Comparison of ENCODE assay signal across 8 cellular contexts in genomic region chr21:41766883-41767605, GRCh38. TPM values are rescaled to one million over a fixed set of nuclear protein-coding genes. Genes with fewer than 3 reads are reported as not detected.
DNase-seq lines count a peak whose midpoint lies in the region; ATAC-seq and TF ChIP-seq lines count a peak whose summit lies in the region.

RIPK4 (minus strand) TSS chr21:41767052; CDS start chr21:41767041, 11 bp downstream.

- peak within 1 kb of the TSS in 1 of 2 donors; percentile 42 for H3K4me3 ChIP-seq in CD4-positive, alpha-beta memory T cell (ENCODE audit: low read length in 2 of 2)
- peak within 1 kb of the TSS; percentile 19 to 84 (median 59) for H3K4me3 ChIP-seq in Peyer's patch

- peaks cover 0 to 8% (median 0%) of the 10 kb centered on the region in 8 donors for H3K9me3 Mint-ChIP-seq in CD4-positive, alpha-beta memory T cell

- POLR2A ChIA-PET in CD4-positive, alpha-beta memory T cell (lab: Charles Lee; ENCODE audit: partially characterized antibody): no interaction called here

- DNase-seq in CD4-positive, alpha-beta memory T cell: peak; percentile 28 to 43 (median 38)
- DNase-seq in Peyer's patch (peak in 2 of 3 donors; percentile 87 to 95), hepatic stellate cell (ENCODE audit: low spot score) (peak; percentile 57), KBM-7 (no peak), medulla oblongata (ENCODE audit: extremely low spot score) (no peak)
- peak; percentile 59 for DNase-seq in activated naive CD4-positive, alpha-beta T cell treated with Interleukin-2 at 50 U/mL for 16 hours
- DNase-seq in stimulated activated CD4-positive, alpha-beta T cell treated with anti-CD3 and anti-CD28 coated beads, Interleukin-12 subunit alpha, Interleukin-12 subunit beta, amount 100 ng/mL, for 4 hours: peak; percentile 67

- H3K27me3 Mint-ChIP-seq in CD4-positive, alpha-beta memory T cell: peaks cover 44 to 66% of the 10 kb centered on the region in 2 donors

- H3K27ac ChIP-seq in CD4-positive, alpha-beta memory T cell (ENCODE audit: low read depth, low read length): no peak within 1 kb of the TSS
- H3K27ac ChIP-seq in Peyer's patch: peak within 1 kb of the TSS in 3 of 4 donors; percentile 77 to 92 (median 86)

- peak; percentile 51 for ATAC-seq in HG02642 (IDR thresholded peaks at IDR 0.05; ENCODE audit: poor library complexity, unreplicated experiment)

- H3K4me1 ChIP-seq in CD4-positive, alpha-beta memory T cell (ENCODE audit: insufficient read depth, low read length): peaks cover 28% of the 10 kb centered on the region
- H3K4me1 ChIP-seq in Peyer's patch: peaks cover 0 to 56% (median 12%) of the 10 kb centered on the region in 4 donors

- H3K27me3 ChIP-seq in CD4-positive, alpha-beta memory T cell (ENCODE audit: insufficient read depth, low read length): peaks cover 30% of the 10 kb centered on the region
- H3K27me3 ChIP-seq in Peyer's patch: peaks cover 0 to 22% of the 10 kb centered on the region in 2 donors

- H3K27ac Mint-ChIP-seq in CD4-positive, alpha-beta memory T cell: peak within 1 kb of the TSS in 6 of 7 donors; percentile 57 to 76 (median 66)

- peaks cover 17 to 39% (median 24%) of the 10 kb centered on the region in 4 donors for H3K4me1 Mint-ChIP-seq in CD4-positive, alpha-beta memory T cell

- no peaks in the 10 kb centered on the region for H3K36me3 ChIP-seq in CD4-positive, alpha-beta memory T cell (ENCODE audit: insufficient read depth, low read length)
- H3K36me3 ChIP-seq in Peyer's patch: no peaks in the 10 kb centered on the region

- TF ChIP-seq POLR2A in Peyer's patch (IDR thresholded peaks at IDR 0.05): peak; percentile 94 to 97

- in situ Hi-C loops in KBM-7 (cut with MboI; ENCODE audit: low pct_unique_long_range_greater_than_20kb, low sequenced_read_pairs): no loop called here

- no peaks in the 10 kb centered on the region for H3K36me3 Mint-ChIP-seq in CD4-positive, alpha-beta memory T cell

- intact Hi-C loops in CD4-positive, alpha-beta memory T cell (cut with micrococcal nuclease): no loop called here

- H3K4me3 Mint-ChIP-seq in CD4-positive, alpha-beta memory T cell: peak within 1 kb of the TSS; percentile 67 to 91 (median 84)

- TF ChIP-seq CTCF in Peyer's patch (IDR thresholded peaks at IDR 0.05): no peak

- no peaks in the 10 kb centered on the region for H3K9me3 ChIP-seq in CD4-positive, alpha-beta memory T cell (ENCODE audit: control insufficient read depth in 1 of 2, low read length in 2 of 2)
- no peaks in the 10 kb centered on the region for H3K9me3 ChIP-seq in Peyer's patch

- CTCF ChIA-PET in CD4-positive, alpha-beta memory T cell (lab: Charles Lee; ENCODE audit: partially characterized antibody): interaction anchor here (1.2 kb wide), 1 partner anchor 8 kb away, joined by 4 read pairs; no protein-coding TSS in a partner anchor

RNA-seq across cellular contexts. Expression of gene RIPK4, which starts in this region (rescaled TPM):
- under 1 TPM; 0.26 to 0.36 TPM for total RNA-seq in CD4-positive, alpha-beta memory T cell
- polyA plus RNA-seq in CD4-positive, alpha-beta memory T cell: under 1 TPM in 1 of 2 donors, not detected in 1; 0.16 TPM
- 10 to 100 TPM in 3 of 4 donors, 1 to 10 TPM in 1; 5.0 to 62.5 (median 31.3) TPM for total RNA-seq in Peyer's patch

Comparison
In these comparisons a context has a peak if more than half of its experiments do, and no peak if none do; other contexts are left out.
1. RNA of gene RIPK4 (total RNA-seq): 5.0 to 62.5 TPM in Peyer's patch; 0.26 to 0.36 TPM in CD4-positive, alpha-beta memory T cell; every median in the first group is over 4 times any median in the second.
2. Peak in DNase-seq in CD4-positive, alpha-beta memory T cell; RNA of the gene not detected or under 1 TPM.
3. DNase-seq: peak in Peyer's patch (2 of 3), activated naive CD4-positive, alpha-beta T cell treated with Interleukin-2 at 50 U/mL for 16 hours (single experiment), hepatic stellate cell (single experiment) and stimulated activated CD4-positive, alpha-beta T cell treated with anti-CD3 and anti-CD28 coated beads, Interleukin-12 subunit alpha, Interleukin-12 subunit beta, amount 100 ng/mL, for 4 hours (single experiment); none in KBM-7 (single experiment) and medulla oblongata (single experiment).